In the genomic region with DNA sequence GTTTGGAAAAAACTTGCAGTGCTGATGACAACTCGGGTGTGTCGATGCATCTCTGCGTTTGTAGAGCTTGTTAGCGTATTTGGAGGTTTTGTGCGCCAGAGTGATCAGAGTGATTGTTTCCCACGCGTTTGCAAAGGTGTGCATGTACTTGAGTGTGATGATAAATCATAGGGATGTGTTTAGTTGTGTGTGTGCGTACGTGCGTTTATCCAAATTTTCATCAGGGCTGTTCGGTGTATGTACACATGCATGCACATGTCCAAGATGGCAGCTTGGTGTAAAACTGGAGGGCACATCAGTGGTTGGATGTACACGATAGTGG, we compare ENCODE assay signal across 3 cellular contexts.
TF ChIP-seq lines count a peak whose summit lies in the region.

No MANE protein-coding gene starts in this region.

TF ChIP-seq in SK-N-SH, 30 proteins besides CTCF, POLR2A, EP300 and RAD21 (continues in another document):
- TF ChIP-seq, protein P1, sequence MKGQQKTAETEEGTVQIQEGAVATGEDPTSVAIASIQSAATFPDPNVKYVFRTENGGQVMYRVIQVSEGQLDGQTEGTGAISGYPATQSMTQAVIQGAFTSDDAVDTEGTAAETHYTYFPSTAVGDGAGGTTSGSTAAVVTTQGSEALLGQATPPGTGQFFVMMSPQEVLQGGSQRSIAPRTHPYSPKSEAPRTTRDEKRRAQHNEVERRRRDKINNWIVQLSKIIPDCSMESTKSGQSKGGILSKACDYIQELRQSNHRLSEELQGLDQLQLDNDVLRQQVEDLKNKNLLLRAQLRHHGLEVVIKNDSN (IDR thresholded peaks at IDR 0.05; ENCODE audit: borderline replicate concordance, low read depth) = no peak
- no peak for TF ChIP-seq SIN3A (IDR thresholded peaks at IDR 0.05; ENCODE audit: borderline replicate concordance, low read depth, low read length)
- TF ChIP-seq MEF2A (IDR thresholded peaks at IDR 0.05; ENCODE audit: borderline replicate concordance, low read depth) = no peak
- no peak for TF ChIP-seq TAF1 (IDR thresholded peaks at IDR 0.05; ENCODE audit: borderline replicate concordance, low read depth, low read length)
- TF ChIP-seq FOXJ3 (CRISPR knock-in tag; IDR thresholded peaks at IDR 0.05) = no peak
- TF ChIP-seq, protein P2, sequence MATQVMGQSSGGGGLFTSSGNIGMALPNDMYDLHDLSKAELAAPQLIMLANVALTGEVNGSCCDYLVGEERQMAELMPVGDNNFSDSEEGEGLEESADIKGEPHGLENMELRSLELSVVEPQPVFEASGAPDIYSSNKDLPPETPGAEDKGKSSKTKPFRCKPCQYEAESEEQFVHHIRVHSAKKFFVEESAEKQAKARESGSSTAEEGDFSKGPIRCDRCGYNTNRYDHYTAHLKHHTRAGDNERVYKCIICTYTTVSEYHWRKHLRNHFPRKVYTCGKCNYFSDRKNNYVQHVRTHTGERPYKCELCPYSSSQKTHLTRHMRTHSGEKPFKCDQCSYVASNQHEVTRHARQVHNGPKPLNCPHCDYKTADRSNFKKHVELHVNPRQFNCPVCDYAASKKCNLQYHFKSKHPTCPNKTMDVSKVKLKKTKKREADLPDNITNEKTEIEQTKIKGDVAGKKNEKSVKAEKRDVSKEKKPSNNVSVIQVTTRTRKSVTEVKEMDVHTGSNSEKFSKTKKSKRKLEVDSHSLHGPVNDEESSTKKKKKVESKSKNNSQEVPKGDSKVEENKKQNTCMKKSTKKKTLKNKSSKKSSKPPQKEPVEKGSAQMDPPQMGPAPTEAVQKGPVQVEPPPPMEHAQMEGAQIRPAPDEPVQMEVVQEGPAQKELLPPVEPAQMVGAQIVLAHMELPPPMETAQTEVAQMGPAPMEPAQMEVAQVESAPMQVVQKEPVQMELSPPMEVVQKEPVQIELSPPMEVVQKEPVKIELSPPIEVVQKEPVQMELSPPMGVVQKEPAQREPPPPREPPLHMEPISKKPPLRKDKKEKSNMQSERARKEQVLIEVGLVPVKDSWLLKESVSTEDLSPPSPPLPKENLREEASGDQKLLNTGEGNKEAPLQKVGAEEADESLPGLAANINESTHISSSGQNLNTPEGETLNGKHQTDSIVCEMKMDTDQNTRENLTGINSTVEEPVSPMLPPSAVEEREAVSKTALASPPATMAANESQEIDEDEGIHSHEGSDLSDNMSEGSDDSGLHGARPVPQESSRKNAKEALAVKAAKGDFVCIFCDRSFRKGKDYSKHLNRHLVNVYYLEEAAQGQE (IDR thresholded peaks at IDR 0.05; ENCODE audit: low read depth, low read length) = no peak
- TF ChIP-seq EZH2phosphoT487 (IDR thresholded peaks at IDR 0.05; ENCODE audit: borderline replicate concordance, low read depth) = no peak
- TF ChIP-seq, protein P3, sequence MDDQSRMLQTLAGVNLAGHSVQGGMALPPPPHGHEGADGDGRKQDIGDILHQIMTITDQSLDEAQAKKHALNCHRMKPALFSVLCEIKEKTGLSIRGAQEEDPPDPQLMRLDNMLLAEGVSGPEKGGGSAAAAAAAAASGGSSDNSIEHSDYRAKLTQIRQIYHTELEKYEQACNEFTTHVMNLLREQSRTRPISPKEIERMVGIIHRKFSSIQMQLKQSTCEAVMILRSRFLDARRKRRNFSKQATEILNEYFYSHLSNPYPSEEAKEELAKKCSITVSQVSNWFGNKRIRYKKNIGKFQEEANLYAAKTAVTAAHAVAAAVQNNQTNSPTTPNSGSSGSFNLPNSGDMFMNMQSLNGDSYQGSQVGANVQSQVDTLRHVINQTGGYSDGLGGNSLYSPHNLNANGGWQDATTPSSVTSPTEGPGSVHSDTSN (IDR thresholded peaks at IDR 0.05) = no peak
- TF ChIP-seq, protein P4, sequence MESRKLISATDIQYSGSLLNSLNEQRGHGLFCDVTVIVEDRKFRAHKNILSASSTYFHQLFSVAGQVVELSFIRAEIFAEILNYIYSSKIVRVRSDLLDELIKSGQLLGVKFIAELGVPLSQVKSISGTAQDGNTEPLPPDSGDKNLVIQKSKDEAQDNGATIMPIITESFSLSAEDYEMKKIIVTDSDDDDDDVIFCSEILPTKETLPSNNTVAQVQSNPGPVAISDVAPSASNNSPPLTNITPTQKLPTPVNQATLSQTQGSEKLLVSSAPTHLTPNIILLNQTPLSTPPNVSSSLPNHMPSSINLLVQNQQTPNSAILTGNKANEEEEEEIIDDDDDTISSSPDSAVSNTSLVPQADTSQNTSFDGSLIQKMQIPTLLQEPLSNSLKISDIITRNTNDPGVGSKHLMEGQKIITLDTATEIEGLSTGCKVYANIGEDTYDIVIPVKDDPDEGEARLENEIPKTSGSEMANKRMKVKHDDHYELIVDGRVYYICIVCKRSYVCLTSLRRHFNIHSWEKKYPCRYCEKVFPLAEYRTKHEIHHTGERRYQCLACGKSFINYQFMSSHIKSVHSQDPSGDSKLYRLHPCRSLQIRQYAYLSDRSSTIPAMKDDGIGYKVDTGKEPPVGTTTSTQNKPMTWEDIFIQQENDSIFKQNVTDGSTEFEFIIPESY (IDR thresholded peaks at IDR 0.05; ENCODE audit: borderline replicate concordance, low read depth) = no peak

TF ChIP-seq in SK-N-SH treated with all-trans-retinoic acid at 6 μM for 48 hours, 23 proteins besides CTCF, POLR2A, EP300 and RAD21 (continues in another document):
- TF ChIP-seq, protein P5, sequence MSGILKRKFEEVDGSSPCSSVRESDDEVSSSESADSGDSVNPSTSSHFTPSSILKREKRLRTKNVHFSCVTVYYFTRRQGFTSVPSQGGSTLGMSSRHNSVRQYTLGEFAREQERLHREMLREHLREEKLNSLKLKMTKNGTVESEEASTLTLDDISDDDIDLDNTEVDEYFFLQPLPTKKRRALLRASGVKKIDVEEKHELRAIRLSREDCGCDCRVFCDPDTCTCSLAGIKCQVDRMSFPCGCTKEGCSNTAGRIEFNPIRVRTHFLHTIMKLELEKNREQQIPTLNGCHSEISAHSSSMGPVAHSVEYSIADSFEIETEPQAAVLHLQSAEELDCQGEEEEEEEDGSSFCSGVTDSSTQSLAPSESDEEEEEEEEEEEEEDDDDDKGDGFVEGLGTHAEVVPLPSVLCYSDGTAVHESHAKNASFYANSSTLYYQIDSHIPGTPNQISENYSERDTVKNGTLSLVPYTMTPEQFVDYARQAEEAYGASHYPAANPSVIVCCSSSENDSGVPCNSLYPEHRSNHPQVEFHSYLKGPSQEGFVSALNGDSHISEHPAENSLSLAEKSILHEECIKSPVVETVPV (CRISPR knock-in tag; IDR thresholded peaks at IDR 0.05) = no peak
- TF ChIP-seq ESRRG (CRISPR knock-in tag; IDR thresholded peaks at IDR 0.05) (no peak), OSR1 (CRISPR knock-in tag; IDR thresholded peaks at IDR 0.05) (no peak), RARB (CRISPR knock-in tag; IDR thresholded peaks at IDR 0.05) (no peak), ISL1 (CRISPR knock-in tag; IDR thresholded peaks at IDR 0.05) (no peak), TOX (CRISPR knock-in tag; IDR thresholded peaks at IDR 0.05; ENCODE audit: borderline replicate concordance) (no peak), ZNF565 (CRISPR knock-in tag; conservative IDR thresholded peaks at IDR 0.05; ENCODE audit: low read depth) (no peak), SNAI2 (CRISPR knock-in tag; IDR thresholded peaks at IDR 0.05) (no peak), CSDC2 (CRISPR knock-in tag; IDR thresholded peaks at IDR 0.05) (no peak), ZFP30 (CRISPR knock-in tag; IDR thresholded peaks at IDR 0.05) (no peak), PPARA (CRISPR knock-in tag; IDR thresholded peaks at IDR 0.05; ENCODE audit: borderline replicate concordance) (no peak)
- TF ChIP-seq, protein P6, sequence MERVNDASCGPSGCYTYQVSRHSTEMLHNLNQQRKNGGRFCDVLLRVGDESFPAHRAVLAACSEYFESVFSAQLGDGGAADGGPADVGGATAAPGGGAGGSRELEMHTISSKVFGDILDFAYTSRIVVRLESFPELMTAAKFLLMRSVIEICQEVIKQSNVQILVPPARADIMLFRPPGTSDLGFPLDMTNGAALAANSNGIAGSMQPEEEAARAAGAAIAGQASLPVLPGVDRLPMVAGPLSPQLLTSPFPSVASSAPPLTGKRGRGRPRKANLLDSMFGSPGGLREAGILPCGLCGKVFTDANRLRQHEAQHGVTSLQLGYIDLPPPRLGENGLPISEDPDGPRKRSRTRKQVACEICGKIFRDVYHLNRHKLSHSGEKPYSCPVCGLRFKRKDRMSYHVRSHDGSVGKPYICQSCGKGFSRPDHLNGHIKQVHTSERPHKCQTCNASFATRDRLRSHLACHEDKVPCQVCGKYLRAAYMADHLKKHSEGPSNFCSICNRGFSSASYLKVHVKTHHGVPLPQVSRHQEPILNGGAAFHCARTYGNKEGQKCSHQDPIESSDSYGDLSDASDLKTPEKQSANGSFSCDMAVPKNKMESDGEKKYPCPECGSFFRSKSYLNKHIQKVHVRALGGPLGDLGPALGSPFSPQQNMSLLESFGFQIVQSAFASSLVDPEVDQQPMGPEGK (CRISPR knock-in tag; IDR thresholded peaks at IDR 0.05; ENCODE audit: borderline replicate concordance) = no peak
- TF ChIP-seq, protein P7, sequence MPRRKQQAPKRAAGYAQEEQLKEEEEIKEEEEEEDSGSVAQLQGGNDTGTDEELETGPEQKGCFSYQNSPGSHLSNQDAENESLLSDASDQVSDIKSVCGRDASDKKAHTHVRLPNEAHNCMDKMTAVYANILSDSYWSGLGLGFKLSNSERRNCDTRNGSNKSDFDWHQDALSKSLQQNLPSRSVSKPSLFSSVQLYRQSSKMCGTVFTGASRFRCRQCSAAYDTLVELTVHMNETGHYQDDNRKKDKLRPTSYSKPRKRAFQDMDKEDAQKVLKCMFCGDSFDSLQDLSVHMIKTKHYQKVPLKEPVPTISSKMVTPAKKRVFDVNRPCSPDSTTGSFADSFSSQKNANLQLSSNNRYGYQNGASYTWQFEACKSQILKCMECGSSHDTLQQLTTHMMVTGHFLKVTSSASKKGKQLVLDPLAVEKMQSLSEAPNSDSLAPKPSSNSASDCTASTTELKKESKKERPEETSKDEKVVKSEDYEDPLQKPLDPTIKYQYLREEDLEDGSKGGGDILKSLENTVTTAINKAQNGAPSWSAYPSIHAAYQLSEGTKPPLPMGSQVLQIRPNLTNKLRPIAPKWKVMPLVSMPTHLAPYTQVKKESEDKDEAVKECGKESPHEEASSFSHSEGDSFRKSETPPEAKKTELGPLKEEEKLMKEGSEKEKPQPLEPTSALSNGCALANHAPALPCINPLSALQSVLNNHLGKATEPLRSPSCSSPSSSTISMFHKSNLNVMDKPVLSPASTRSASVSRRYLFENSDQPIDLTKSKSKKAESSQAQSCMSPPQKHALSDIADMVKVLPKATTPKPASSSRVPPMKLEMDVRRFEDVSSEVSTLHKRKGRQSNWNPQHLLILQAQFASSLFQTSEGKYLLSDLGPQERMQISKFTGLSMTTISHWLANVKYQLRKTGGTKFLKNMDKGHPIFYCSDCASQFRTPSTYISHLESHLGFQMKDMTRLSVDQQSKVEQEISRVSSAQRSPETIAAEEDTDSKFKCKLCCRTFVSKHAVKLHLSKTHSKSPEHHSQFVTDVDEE (CRISPR knock-in tag; IDR thresholded peaks at IDR 0.05) = no peak

TF ChIP-seq in GM12878, 131 proteins besides CTCF, POLR2A, EP300 and RAD21:
- TF ChIP-seq NR2C2 (IDR thresholded peaks at IDR 0.05; ENCODE audit: borderline replicate concordance, control insufficient read depth, insufficient read length, low read depth) = no peak
- TF ChIP-seq RELA (IDR thresholded peaks at IDR 0.05; ENCODE audit: borderline replicate concordance, partially characterized antibody) = no peak
- TF ChIP-seq TCF3 (IDR thresholded peaks at IDR 0.05; ENCODE audit: borderline replicate concordance, insufficient read depth, low read depth, low read length) = no peak
- TF ChIP-seq HDAC6 (IDR thresholded peaks at IDR 0.05; ENCODE audit: unreplicated experiment) = no peak
- no peak for TF ChIP-seq BRCA1 (IDR thresholded peaks at IDR 0.05; ENCODE audit: low read depth, low read length)
- TF ChIP-seq RUNX3 (IDR thresholded peaks at IDR 0.05; ENCODE audit: low read length) = no peak
- TF ChIP-seq, protein P8, sequence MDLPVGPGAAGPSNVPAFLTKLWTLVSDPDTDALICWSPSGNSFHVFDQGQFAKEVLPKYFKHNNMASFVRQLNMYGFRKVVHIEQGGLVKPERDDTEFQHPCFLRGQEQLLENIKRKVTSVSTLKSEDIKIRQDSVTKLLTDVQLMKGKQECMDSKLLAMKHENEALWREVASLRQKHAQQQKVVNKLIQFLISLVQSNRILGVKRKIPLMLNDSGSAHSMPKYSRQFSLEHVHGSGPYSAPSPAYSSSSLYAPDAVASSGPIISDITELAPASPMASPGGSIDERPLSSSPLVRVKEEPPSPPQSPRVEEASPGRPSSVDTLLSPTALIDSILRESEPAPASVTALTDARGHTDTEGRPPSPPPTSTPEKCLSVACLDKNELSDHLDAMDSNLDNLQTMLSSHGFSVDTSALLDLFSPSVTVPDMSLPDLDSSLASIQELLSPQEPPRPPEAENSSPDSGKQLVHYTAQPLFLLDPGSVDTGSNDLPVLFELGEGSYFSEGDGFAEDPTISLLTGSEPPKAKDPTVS (IDR thresholded peaks at IDR 0.05; ENCODE audit: low read depth, low read length) = no peak
- no peak for TF ChIP-seq EED (IDR thresholded peaks at IDR 0.05; ENCODE audit: low read depth)
- TF ChIP-seq MYB (IDR thresholded peaks at IDR 0.05; ENCODE audit: borderline replicate concordance, low read depth, low read length) = no peak
- no peak for TF ChIP-seq TCF7 (IDR thresholded peaks at IDR 0.05; ENCODE audit: borderline replicate concordance)
- TF ChIP-seq CHD1 (IDR thresholded peaks at IDR 0.05; ENCODE audit: low read depth, low read length) = no peak
- no peak for TF ChIP-seq SPI1 (IDR thresholded peaks at IDR 0.05; ENCODE audit: borderline replicate concordance, insufficient read depth, low read depth, low read length)
- TF ChIP-seq NRF1 (conservative IDR thresholded peaks at IDR 0.05; ENCODE audit: low read depth, low read length) = no peak
- no peak for TF ChIP-seq IRF4 (IDR thresholded peaks at IDR 0.05; ENCODE audit: low read depth, low read length)
- TF ChIP-seq BHLHE40 (IDR thresholded peaks at IDR 0.05; ENCODE audit: borderline replicate concordance in 1 of 2, low read depth in 2 of 2, low read length in 1 of 2) = no peak
- TF ChIP-seq MYC (IDR thresholded peaks at IDR 0.05; ENCODE audit: insufficient read depth, insufficient read length, insufficient replicate concordance, low read length, severe bottlenecking) = no peak
